Comparison of ENCODE assay signal across 8 cellular contexts in the genomic region with DNA sequence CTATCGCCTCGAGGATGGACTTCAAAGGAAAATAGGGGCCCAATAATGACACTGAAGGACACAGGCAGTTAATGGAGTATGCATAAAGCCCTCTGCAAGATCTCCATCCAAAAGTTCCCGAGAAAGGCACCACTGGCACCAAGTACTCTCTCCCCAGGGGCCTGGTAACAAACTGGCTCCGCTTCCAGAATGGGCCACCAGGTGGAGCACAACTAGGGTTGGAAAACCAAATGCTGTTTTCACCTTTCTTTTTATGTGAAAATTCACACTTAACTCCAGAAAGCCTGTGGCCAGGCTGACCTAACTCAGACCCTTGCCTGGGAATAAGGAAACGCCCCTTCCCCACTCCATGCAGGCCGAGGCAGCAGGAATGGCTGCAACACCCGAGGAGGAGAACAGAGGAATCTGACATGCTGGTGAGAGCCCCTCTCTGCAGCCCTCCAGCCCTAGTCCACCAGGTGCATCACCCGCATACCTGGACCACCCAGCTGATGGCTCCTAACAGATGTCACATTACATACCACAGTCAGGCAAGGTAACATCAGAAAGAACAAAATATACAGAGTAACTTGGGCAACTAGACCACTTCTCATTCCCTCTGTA. TPM values are rescaled to one million over a fixed set of nuclear protein-coding genes. Genes with fewer than 3 reads are reported as not detected.
DNase-seq lines count a peak whose midpoint lies in the region; ATAC-seq and TF ChIP-seq lines count a peak whose summit lies in the region.

No MANE protein-coding gene starts in this region.

- H3K9me2 ChIP-seq in hepatocyte (replicated peaks; ENCODE audit: insufficient read depth): no peaks in the 10 kb centered on the region

- no peak overlapping the region for H3K4me2 ChIP-seq in hepatocyte

- H2AFZ ChIP-seq in hepatocyte: no peak overlapping the region

- H3K79me2 ChIP-seq in hepatocyte: peaks cover 64% of the 10 kb centered on the region

- H4K20me1 ChIP-seq in hepatocyte (ENCODE audit: insufficient read depth, poor library complexity, severe bottlenecking): peaks cover 52% of the 10 kb centered on the region

- TF ChIP-seq CTCF in astrocyte of the cerebellum (IDR thresholded peaks at IDR 0.05; ENCODE audit: low read depth, low read length, missing control alignments) (peak; percentile 96), hepatocyte (IDR thresholded peaks at IDR 0.05; ENCODE audit: poor library complexity) (peak; percentile 79)

- no peaks in the 10 kb centered on the region for H3K36me3 ChIP-seq in hepatocyte (replicated peaks; ENCODE audit: insufficient read depth, low read depth)

- no peak overlapping the region for H3K27ac ChIP-seq in hepatocyte

- TF ChIP-seq RAD21 in Ishikawa (IDR thresholded peaks at IDR 0.05; ENCODE audit: low read depth): peak; percentile 49; the same call in 1 of the 2 replicates

- no peak for TF ChIP-seq EP300 in Ishikawa (IDR thresholded peaks at IDR 0.05; ENCODE audit: borderline replicate concordance)

- H3K9me3 ChIP-seq in hepatocyte (ENCODE audit: low read depth): no peaks in the 10 kb centered on the region

- in situ Hi-C loops in astrocyte of the cerebellum (cut with HindIII; ENCODE audit: low sequenced_read_pairs): no loop called here

- H3K27me3 ChIP-seq in hepatocyte: no peaks in the 10 kb centered on the region

- no peaks in the 10 kb centered on the region for H3K4me1 ChIP-seq in hepatocyte (ENCODE audit: insufficient read depth)

- DNase-seq in D341Med (ENCODE audit: low spot score): peak; percentile 82
- DNase-seq in T-helper 2 cell: peak; percentile 16 to 75 (median 47)
- no peak for DNase-seq in astrocyte of the cerebellum (ENCODE audit: low read depth)
- peak; percentile 68 for DNase-seq in hepatocyte (ENCODE audit: low spot score)
- DNase-seq in stimulated activated CD4-positive, alpha-beta T cell treated with anti-CD3 and anti-CD28 coated beads, Interleukin-12 subunit alpha, Interleukin-12 subunit beta, amount 100 ng/mL, for 24 hours (ENCODE audit: low read depth in 2 of 2): peak; percentile 45 to 78

- H3K4me3 ChIP-seq in astrocyte of the cerebellum (ENCODE audit: low read depth, low read length): no peak overlapping the region
- H3K4me3 ChIP-seq in hepatocyte: no peak overlapping the region

- no peak for ATAC-seq in HG02884 (IDR thresholded peaks at IDR 0.05; ENCODE audit: unreplicated experiment)
- no peak for ATAC-seq in HG02571 (IDR thresholded peaks at IDR 0.05; ENCODE audit: unreplicated experiment)

- WGBS in hepatocyte (ENCODE audit: low lambda C conversion rate, missing lambda C conversion rate): 44% methylated on average over 8 of the region's 8 CpGs

TF ChIP-seq in Ishikawa, 13 proteins besides CTCF, POLR2A, EP300 and RAD21:
- TF ChIP-seq ZBTB7A (IDR thresholded peaks at IDR 0.05; ENCODE audit: low read depth): no peak
- TF ChIP-seq EGR1 (IDR thresholded peaks at IDR 0.05): no peak
- no peak for TF ChIP-seq NFIC (IDR thresholded peaks at IDR 0.05)
- TF ChIP-seq, protein P1, sequence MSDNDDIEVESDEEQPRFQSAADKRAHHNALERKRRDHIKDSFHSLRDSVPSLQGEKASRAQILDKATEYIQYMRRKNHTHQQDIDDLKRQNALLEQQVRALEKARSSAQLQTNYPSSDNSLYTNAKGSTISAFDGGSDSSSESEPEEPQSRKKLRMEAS (IDR thresholded peaks at IDR 0.05): no peak
- no peak for TF ChIP-seq TCF12 (IDR thresholded peaks at IDR 0.05; ENCODE audit: low read depth)
- no peak for TF ChIP-seq TEAD4 (IDR thresholded peaks at IDR 0.05)
- TF ChIP-seq CEBPB (IDR thresholded peaks at IDR 0.05): no peak
- no peak for TF ChIP-seq FOXM1 (IDR thresholded peaks at IDR 0.05; ENCODE audit: borderline replicate concordance, low read depth)
- TF ChIP-seq YY1 (IDR thresholded peaks at IDR 0.05; ENCODE audit: low read depth): no peak
- TF ChIP-seq, protein P2, sequence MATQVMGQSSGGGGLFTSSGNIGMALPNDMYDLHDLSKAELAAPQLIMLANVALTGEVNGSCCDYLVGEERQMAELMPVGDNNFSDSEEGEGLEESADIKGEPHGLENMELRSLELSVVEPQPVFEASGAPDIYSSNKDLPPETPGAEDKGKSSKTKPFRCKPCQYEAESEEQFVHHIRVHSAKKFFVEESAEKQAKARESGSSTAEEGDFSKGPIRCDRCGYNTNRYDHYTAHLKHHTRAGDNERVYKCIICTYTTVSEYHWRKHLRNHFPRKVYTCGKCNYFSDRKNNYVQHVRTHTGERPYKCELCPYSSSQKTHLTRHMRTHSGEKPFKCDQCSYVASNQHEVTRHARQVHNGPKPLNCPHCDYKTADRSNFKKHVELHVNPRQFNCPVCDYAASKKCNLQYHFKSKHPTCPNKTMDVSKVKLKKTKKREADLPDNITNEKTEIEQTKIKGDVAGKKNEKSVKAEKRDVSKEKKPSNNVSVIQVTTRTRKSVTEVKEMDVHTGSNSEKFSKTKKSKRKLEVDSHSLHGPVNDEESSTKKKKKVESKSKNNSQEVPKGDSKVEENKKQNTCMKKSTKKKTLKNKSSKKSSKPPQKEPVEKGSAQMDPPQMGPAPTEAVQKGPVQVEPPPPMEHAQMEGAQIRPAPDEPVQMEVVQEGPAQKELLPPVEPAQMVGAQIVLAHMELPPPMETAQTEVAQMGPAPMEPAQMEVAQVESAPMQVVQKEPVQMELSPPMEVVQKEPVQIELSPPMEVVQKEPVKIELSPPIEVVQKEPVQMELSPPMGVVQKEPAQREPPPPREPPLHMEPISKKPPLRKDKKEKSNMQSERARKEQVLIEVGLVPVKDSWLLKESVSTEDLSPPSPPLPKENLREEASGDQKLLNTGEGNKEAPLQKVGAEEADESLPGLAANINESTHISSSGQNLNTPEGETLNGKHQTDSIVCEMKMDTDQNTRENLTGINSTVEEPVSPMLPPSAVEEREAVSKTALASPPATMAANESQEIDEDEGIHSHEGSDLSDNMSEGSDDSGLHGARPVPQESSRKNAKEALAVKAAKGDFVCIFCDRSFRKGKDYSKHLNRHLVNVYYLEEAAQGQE (IDR thresholded peaks at IDR 0.05; ENCODE audit: low read depth): no peak

RNA-seq across cellular contexts. Expression of a gene that starts 42.8 kb away (rescaled TPM):
- total RNA-seq in hepatocyte: 15.6 and 18.2 TPM in 2 replicates
- 5.0 and 7.7 TPM in 2 replicates for polyA plus RNA-seq in hepatocyte
